In the genomic region with DNA sequence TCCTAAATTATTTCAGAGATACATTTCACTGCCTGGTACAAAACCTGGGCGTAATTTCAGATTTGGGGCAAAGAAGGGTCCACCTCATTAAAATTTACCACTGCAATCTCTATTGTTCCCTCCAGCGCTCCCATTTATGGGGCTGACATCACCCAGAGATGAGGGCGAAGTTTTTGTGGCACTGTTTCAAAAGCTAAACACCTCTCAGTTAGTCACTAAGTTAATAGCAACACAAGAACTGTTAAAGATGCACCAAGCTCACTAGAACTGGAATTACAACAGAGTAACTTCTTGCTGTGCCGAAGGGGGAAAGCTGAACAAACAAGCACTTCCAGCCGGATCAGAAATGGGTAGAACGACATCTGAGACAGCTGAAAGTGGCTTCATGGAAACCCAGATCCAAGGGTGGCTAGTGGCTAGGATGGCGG, we compare ENCODE assay signal across 1 cellular context.
TF ChIP-seq lines count a peak whose summit lies in the region.

No MANE protein-coding gene starts in this region.

TF ChIP-seq in HEK293, 187 proteins besides CTCF, POLR2A, EP300 and RAD21 (continued from another document and continues in another):
- TF ChIP-seq ZNF24 (tag by site-specific recombination; IDR thresholded peaks at IDR 0.05) (peak; percentile 41; the same call in 1 of the 2 replicates), SETDB1 (IDR thresholded peaks at IDR 0.05; ENCODE audit: insufficient read length, low read length) (no peak), ZNF510 (tag by site-specific recombination; IDR thresholded peaks at IDR 0.05; ENCODE audit: insufficient replicate concordance) (peak; percentile 19), SALL2 (tag by site-specific recombination; IDR thresholded peaks at IDR 0.05; ENCODE audit: borderline replicate concordance) (no peak), ZNF211 (tag by site-specific recombination; IDR thresholded peaks at IDR 0.05; ENCODE audit: low read depth) (no peak), ZNF626 (tag by site-specific recombination; IDR thresholded peaks at IDR 0.05) (no peak), ZNF221 (tag by site-specific recombination; IDR thresholded peaks at IDR 0.05; ENCODE audit: borderline replicate concordance) (no peak), ZXDB (tag by site-specific recombination; IDR thresholded peaks at IDR 0.05) (peak; percentile 64), MEIS1 (CRISPR knock-in tag; IDR thresholded peaks at IDR 0.05; ENCODE audit: borderline replicate concordance) (no peak), ZBTB1 (tag by site-specific recombination; IDR thresholded peaks at IDR 0.05) (no peak), ZNF791 (tag by site-specific recombination; IDR thresholded peaks at IDR 0.05) (no peak), ZNF16 (tag by site-specific recombination; IDR thresholded peaks at IDR 0.05; ENCODE audit: low read depth) (no peak), FEZF1 (tag by site-specific recombination; IDR thresholded peaks at IDR 0.05) (peak; percentile 98), MZF1 (tag by site-specific recombination; IDR thresholded peaks at IDR 0.05; ENCODE audit: borderline replicate concordance) (peak; percentile 52; the same call in 1 of the 2 replicates), ZNF302 (tag by site-specific recombination; IDR thresholded peaks at IDR 0.05; ENCODE audit: low read depth) (no peak), ZNF521 (tag by site-specific recombination; IDR thresholded peaks at IDR 0.05) (no peak), MYNN (tag by site-specific recombination; IDR thresholded peaks at IDR 0.05; ENCODE audit: borderline replicate concordance) (no peak), ZNF837 (tag by site-specific recombination; IDR thresholded peaks at IDR 0.05) (no peak), IKZF3 (tag by site-specific recombination; IDR thresholded peaks at IDR 0.05) (0 out of 2 replicates have a peak, but pooled peaks have one; percentile 37), ZNF561 (tag by site-specific recombination; IDR thresholded peaks at IDR 0.05; ENCODE audit: borderline replicate concordance) (no peak; the same call in 1 of the 2 replicates), ZSCAN23 (tag by site-specific recombination; IDR thresholded peaks at IDR 0.05) (no peak), ZNF157 (tag by site-specific recombination; IDR thresholded peaks at IDR 0.05) (no peak), ZNF514 (tag by site-specific recombination; IDR thresholded peaks at IDR 0.05) (no peak), ZNF248 (tag by site-specific recombination; IDR thresholded peaks at IDR 0.05) (no peak), ZNF416 (tag by site-specific recombination; IDR thresholded peaks at IDR 0.05) (no peak), YY1 (tag by site-specific recombination; IDR thresholded peaks at IDR 0.05) (no peak), ZNF133 (tag by site-specific recombination; IDR thresholded peaks at IDR 0.05) (no peak), BCL11A (tag by site-specific recombination; IDR thresholded peaks at IDR 0.05; ENCODE audit: low read depth) (no peak), ZNF324 (tag by site-specific recombination; IDR thresholded peaks at IDR 0.05) (no peak; the same call in 1 of the 2 replicates), ZNF423 (tag by site-specific recombination; IDR thresholded peaks at IDR 0.05) (no peak), ZNF239 (tag by site-specific recombination; IDR thresholded peaks at IDR 0.05) (no peak), ZNF140 (tag by site-specific recombination; IDR thresholded peaks at IDR 0.05) (no peak), ZNF37A (tag by site-specific recombination; IDR thresholded peaks at IDR 0.05) (no peak), ZBTB7A (tag by site-specific recombination; IDR thresholded peaks at IDR 0.05; ENCODE audit: low read depth) (no peak)
- TF ChIP-seq, protein P1, sequence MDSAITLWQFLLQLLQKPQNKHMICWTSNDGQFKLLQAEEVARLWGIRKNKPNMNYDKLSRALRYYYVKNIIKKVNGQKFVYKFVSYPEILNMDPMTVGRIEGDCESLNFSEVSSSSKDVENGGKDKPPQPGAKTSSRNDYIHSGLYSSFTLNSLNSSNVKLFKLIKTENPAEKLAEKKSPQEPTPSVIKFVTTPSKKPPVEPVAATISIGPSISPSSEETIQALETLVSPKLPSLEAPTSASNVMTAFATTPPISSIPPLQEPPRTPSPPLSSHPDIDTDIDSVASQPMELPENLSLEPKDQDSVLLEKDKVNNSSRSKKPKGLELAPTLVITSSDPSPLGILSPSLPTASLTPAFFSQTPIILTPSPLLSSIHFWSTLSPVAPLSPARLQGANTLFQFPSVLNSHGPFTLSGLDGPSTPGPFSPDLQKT (IDR thresholded peaks at IDR 0.05; ENCODE audit: borderline replicate concordance, low read depth, low read length): no peak
- TF ChIP-seq, protein P2, sequence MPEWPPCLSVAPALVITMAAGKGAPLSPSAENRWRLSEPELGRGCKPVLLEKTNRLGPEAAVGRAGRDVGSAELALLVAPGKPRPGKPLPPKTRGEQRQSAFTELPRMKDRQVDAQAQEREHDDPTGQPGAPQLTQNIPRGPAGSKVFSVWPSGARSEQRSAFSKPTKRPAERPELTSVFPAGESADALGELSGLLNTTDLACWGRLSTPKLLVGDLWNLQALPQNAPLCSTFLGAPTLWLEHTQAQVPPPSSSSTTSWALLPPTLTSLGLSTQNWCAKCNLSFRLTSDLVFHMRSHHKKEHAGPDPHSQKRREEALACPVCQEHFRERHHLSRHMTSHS (tag by site-specific recombination; IDR thresholded peaks at IDR 0.05): no peak
- TF ChIP-seq, protein P3, sequence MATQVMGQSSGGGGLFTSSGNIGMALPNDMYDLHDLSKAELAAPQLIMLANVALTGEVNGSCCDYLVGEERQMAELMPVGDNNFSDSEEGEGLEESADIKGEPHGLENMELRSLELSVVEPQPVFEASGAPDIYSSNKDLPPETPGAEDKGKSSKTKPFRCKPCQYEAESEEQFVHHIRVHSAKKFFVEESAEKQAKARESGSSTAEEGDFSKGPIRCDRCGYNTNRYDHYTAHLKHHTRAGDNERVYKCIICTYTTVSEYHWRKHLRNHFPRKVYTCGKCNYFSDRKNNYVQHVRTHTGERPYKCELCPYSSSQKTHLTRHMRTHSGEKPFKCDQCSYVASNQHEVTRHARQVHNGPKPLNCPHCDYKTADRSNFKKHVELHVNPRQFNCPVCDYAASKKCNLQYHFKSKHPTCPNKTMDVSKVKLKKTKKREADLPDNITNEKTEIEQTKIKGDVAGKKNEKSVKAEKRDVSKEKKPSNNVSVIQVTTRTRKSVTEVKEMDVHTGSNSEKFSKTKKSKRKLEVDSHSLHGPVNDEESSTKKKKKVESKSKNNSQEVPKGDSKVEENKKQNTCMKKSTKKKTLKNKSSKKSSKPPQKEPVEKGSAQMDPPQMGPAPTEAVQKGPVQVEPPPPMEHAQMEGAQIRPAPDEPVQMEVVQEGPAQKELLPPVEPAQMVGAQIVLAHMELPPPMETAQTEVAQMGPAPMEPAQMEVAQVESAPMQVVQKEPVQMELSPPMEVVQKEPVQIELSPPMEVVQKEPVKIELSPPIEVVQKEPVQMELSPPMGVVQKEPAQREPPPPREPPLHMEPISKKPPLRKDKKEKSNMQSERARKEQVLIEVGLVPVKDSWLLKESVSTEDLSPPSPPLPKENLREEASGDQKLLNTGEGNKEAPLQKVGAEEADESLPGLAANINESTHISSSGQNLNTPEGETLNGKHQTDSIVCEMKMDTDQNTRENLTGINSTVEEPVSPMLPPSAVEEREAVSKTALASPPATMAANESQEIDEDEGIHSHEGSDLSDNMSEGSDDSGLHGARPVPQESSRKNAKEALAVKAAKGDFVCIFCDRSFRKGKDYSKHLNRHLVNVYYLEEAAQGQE (tag by site-specific recombination; IDR thresholded peaks at IDR 0.05): no peak
- TF ChIP-seq, protein P4, sequence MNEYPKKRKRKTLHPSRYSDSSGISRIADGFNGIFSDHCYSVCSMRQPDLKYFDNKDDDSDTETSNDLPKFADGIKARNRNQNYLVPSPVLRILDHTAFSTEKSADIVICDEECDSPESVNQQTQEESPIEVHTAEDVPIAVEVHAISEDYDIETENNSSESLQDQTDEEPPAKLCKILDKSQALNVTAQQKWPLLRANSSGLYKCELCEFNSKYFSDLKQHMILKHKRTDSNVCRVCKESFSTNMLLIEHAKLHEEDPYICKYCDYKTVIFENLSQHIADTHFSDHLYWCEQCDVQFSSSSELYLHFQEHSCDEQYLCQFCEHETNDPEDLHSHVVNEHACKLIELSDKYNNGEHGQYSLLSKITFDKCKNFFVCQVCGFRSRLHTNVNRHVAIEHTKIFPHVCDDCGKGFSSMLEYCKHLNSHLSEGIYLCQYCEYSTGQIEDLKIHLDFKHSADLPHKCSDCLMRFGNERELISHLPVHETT (tag by site-specific recombination; IDR thresholded peaks at IDR 0.05): no peak
- TF ChIP-seq, protein P5, sequence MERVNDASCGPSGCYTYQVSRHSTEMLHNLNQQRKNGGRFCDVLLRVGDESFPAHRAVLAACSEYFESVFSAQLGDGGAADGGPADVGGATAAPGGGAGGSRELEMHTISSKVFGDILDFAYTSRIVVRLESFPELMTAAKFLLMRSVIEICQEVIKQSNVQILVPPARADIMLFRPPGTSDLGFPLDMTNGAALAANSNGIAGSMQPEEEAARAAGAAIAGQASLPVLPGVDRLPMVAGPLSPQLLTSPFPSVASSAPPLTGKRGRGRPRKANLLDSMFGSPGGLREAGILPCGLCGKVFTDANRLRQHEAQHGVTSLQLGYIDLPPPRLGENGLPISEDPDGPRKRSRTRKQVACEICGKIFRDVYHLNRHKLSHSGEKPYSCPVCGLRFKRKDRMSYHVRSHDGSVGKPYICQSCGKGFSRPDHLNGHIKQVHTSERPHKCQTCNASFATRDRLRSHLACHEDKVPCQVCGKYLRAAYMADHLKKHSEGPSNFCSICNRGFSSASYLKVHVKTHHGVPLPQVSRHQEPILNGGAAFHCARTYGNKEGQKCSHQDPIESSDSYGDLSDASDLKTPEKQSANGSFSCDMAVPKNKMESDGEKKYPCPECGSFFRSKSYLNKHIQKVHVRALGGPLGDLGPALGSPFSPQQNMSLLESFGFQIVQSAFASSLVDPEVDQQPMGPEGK (tag by site-specific recombination; IDR thresholded peaks at IDR 0.05): no peak
- TF ChIP-seq, protein P6, sequence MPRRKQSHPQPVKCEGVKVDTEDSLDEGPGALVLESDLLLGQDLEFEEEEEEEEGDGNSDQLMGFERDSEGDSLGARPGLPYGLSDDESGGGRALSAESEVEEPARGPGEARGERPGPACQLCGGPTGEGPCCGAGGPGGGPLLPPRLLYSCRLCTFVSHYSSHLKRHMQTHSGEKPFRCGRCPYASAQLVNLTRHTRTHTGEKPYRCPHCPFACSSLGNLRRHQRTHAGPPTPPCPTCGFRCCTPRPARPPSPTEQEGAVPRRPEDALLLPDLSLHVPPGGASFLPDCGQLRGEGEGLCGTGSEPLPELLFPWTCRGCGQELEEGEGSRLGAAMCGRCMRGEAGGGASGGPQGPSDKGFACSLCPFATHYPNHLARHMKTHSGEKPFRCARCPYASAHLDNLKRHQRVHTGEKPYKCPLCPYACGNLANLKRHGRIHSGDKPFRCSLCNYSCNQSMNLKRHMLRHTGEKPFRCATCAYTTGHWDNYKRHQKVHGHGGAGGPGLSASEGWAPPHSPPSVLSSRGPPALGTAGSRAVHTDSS (tag by site-specific recombination; IDR thresholded peaks at IDR 0.05): 0 out of 2 replicates have a peak, but pooled peaks have one; percentile 18
- TF ChIP-seq, protein P7, sequence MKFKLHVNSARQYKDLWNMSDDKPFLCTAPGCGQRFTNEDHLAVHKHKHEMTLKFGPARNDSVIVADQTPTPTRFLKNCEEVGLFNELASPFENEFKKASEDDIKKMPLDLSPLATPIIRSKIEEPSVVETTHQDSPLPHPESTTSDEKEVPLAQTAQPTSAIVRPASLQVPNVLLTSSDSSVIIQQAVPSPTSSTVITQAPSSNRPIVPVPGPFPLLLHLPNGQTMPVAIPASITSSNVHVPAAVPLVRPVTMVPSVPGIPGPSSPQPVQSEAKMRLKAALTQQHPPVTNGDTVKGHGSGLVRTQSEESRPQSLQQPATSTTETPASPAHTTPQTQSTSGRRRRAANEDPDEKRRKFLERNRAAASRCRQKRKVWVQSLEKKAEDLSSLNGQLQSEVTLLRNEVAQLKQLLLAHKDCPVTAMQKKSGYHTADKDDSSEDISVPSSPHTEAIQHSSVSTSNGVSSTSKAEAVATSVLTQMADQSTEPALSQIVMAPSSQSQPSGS (tag by site-specific recombination; IDR thresholded peaks at IDR 0.05; ENCODE audit: low read depth): 0 out of 2 replicates have a peak, but pooled peaks have one; percentile 28
- TF ChIP-seq, protein P8, sequence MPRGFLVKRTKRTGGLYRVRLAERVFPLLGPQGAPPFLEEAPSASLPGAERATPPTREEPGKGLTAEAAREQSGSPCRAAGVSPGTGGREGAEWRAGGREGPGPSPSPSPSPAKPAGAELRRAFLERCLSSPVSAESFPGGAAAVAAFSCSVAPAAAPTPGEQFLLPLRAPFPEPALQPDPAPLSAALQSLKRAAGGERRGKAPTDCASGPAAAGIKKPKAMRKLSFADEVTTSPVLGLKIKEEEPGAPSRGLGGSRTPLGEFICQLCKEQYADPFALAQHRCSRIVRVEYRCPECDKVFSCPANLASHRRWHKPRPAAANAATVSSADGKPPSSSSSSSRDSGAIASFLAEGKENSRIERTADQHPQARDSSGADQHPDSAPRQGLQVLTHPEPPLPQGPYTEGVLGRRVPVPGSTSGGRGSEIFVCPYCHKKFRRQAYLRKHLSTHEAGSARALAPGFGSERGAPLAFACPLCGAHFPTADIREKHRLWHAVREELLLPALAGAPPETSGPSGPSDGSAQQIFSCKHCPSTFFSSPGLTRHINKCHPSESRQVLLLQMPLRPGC (tag by site-specific recombination; IDR thresholded peaks at IDR 0.05): no peak
- TF ChIP-seq, protein P9, sequence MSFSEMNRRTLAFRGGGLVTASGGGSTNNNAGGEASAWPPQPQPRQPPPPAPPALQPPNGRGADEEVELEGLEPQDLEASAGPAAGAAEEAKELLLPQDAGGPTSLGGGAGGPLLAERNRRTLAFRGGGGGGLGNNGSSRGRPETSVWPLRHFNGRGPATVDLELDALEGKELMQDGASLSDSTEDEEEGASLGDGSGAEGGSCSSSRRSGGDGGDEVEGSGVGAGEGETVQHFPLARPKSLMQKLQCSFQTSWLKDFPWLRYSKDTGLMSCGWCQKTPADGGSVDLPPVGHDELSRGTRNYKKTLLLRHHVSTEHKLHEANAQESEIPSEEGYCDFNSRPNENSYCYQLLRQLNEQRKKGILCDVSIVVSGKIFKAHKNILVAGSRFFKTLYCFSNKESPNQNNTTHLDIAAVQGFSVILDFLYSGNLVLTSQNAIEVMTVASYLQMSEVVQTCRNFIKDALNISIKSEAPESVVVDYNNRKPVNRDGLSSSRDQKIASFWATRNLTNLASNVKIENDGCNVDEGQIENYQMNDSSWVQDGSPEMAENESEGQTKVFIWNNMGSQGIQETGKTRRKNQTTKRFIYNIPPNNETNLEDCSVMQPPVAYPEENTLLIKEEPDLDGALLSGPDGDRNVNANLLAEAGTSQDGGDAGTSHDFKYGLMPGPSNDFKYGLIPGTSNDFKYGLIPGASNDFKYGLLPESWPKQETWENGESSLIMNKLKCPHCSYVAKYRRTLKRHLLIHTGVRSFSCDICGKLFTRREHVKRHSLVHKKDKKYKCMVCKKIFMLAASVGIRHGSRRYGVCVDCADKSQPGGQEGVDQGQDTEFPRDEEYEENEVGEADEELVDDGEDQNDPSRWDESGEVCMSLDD (tag by site-specific recombination; IDR thresholded peaks at IDR 0.05): no peak
- TF ChIP-seq, protein P10, sequence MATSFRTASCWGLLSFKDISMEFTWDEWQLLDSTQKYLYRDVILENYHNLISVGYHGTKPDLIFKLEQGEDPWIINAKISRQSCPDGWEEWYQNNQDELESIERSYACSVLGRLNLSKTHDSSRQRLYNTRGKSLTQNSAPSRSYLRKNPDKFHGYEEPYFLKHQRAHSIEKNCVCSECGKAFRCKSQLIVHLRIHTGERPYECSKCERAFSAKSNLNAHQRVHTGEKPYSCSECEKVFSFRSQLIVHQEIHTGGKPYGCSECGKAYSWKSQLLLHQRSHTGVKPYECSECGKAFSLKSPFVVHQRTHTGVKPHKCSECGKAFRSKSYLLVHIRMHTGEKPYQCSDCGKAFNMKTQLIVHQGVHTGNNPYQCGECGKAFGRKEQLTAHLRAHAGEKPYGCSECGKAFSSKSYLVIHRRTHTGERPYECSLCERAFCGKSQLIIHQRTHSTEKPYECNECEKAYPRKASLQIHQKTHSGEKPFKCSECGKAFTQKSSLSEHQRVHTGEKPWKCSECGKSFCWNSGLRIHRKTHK (tag by site-specific recombination; IDR thresholded peaks at IDR 0.05): no peak
